1 cellular context compared by ENCODE assay signal in genomic region chr1:93588955-93589354, GRCh38.
A peak's percentile ranks its signal among the peaks of the same experiment; 100 is the strongest.
TF ChIP-seq lines count a peak whose summit lies in the region.

No MANE protein-coding gene starts in this region.

TF ChIP-seq in HepG2, 621 proteins besides CTCF, POLR2A, EP300 and RAD21:
- TF ChIP-seq ZNF780A (CRISPR knock-in tag; IDR thresholded peaks at IDR 0.05), result no peak
- no peak for TF ChIP-seq ZNF260 (CRISPR knock-in tag; IDR thresholded peaks at IDR 0.05; ENCODE audit: borderline replicate concordance, low read depth)
- TF ChIP-seq ZBTB49 (CRISPR knock-in tag; IDR thresholded peaks at IDR 0.05; ENCODE audit: borderline replicate concordance), result no peak
- no peak for TF ChIP-seq NFYC (CRISPR knock-in tag; IDR thresholded peaks at IDR 0.05)
- TF ChIP-seq FUBP1 (CRISPR knock-in tag; IDR thresholded peaks at IDR 0.05; ENCODE audit: borderline replicate concordance), result no peak
- TF ChIP-seq ZNF687 (CRISPR knock-in tag; IDR thresholded peaks at IDR 0.05), result peak; percentile 38
